In genomic region chr11:73428227-73428626, GRCh38 we compare ENCODE assay signal across 21 cellular contexts.
"Had no signal": no experiment of that assay in that cellular context is flagged by ENCODE, and none has a peak within 500 bp of the region (broad histone marks: within the 10 kb centered on the region; RNA-seq: fewer than 3 reads in every experiment).

No MANE protein-coding gene starts in this region.

- H3K9me3 Mint-ChIP-seq: activated naive CD8-positive, alpha-beta T cell treated with anti-CD3 and anti-CD28 coated beads, Interleukin-2, amount 10 ng/mL, durations not matched to agents 7 days and 5 days; central memory CD8-positive, alpha-beta T cell; natural killer cell treated with Interleukin-12 subunit alpha and Interleukin-12 subunit beta and Interleukin-15 and Interleukin-18, amount 100 ng/mL, for 72 hours; stimulated activated naive CD8-positive, alpha-beta T cell treated with anti-CD3 and anti-CD28 coated beads, Interleukin-15, Interleukin-2, amounts not matched to agents 100 ng/mL and 50 ng/mL, for 24 hours had no signal

- H3K36me3 ChIP-seq: brain microvascular endothelial cell, colonic mucosa, SJSA1, suprapubic skin, vagina had no signal

- H3K9me3 ChIP-seq: colonic mucosa, neutrophil, SJSA1, suprapubic skin, vagina had no signal

- H3K27me3 Mint-ChIP-seq: activated naive CD8-positive, alpha-beta T cell treated with anti-CD3 and anti-CD28 coated beads, Interleukin-2, amount 10 ng/mL, durations not matched to agents 7 days and 5 days; central memory CD8-positive, alpha-beta T cell; natural killer cell treated with Interleukin-12 subunit alpha and Interleukin-12 subunit beta and Interleukin-15 and Interleukin-18, amount 100 ng/mL, for 72 hours; stimulated activated naive CD8-positive, alpha-beta T cell treated with anti-CD3 and anti-CD28 coated beads, Interleukin-15, Interleukin-2, amounts not matched to agents 100 ng/mL and 50 ng/mL, for 24 hours had no signal

- H3K4me3 ChIP-seq: colonic mucosa, lung, SJSA1, suprapubic skin, vagina had no signal

- DNase-seq: activated CD4-positive, alpha-beta T cell treated with anti-CD3 and anti-CD28 coated beads for 4 hours; activated CD8-positive, alpha-beta memory T cell treated with anti-CD3 and anti-CD28 coated beads for 24 hours; activated CD8-positive, alpha-beta memory T cell treated with anti-CD3 and anti-CD28 coated beads, Interleukin-2, amount 50 U/mL, for 48 hours; activated effector memory CD4-positive, alpha-beta T cell treated with anti-CD3 and anti-CD28 coated beads, Interleukin-2, amount 50 U/mL, for 16 hours; activated naive CD8-positive, alpha-beta T cell treated with anti-CD3 and anti-CD28 coated beads, Interleukin-2, amount 10 ng/mL, durations not matched to agents 7 days and 5 days; brain microvascular endothelial cell; colonic mucosa; erythroblast; head of caudate nucleus; kidney; SW 1271; trophoblast cell had no signal

- H3K4me1 ChIP-seq: colonic mucosa, SJSA1, suprapubic skin, vagina had no signal

- ATAC-seq: left lobe of liver; natural killer cell treated with Interleukin-12 subunit alpha and Interleukin-12 subunit beta and Interleukin-15 and Interleukin-18, amount 100 ng/mL, for 72 hours had no signal

- H3K4me3 Mint-ChIP-seq: activated naive CD8-positive, alpha-beta T cell treated with anti-CD3 and anti-CD28 coated beads, Interleukin-2, amount 10 ng/mL, durations not matched to agents 7 days and 5 days; central memory CD8-positive, alpha-beta T cell; natural killer cell treated with Interleukin-12 subunit alpha and Interleukin-12 subunit beta and Interleukin-15 and Interleukin-18, amount 100 ng/mL, for 72 hours; stimulated activated naive CD8-positive, alpha-beta T cell treated with anti-CD3 and anti-CD28 coated beads, Interleukin-15, Interleukin-2, amounts not matched to agents 100 ng/mL and 50 ng/mL, for 24 hours had no signal

- H3K4me1 Mint-ChIP-seq: central memory CD8-positive, alpha-beta T cell had no signal

- H3K27me3 ChIP-seq: brain microvascular endothelial cell, colonic mucosa, neutrophil, SJSA1, suprapubic skin, vagina had no signal

- H3K27ac ChIP-seq: colonic mucosa, neutrophil, SJSA1, suprapubic skin, vagina had no signal

- H3K27ac Mint-ChIP-seq: activated naive CD8-positive, alpha-beta T cell treated with anti-CD3 and anti-CD28 coated beads, Interleukin-2, amount 10 ng/mL, durations not matched to agents 7 days and 5 days; natural killer cell treated with Interleukin-12 subunit alpha and Interleukin-12 subunit beta and Interleukin-15 and Interleukin-18, amount 100 ng/mL, for 72 hours; stimulated activated naive CD8-positive, alpha-beta T cell treated with anti-CD3 and anti-CD28 coated beads, Interleukin-15, Interleukin-2, amounts not matched to agents 100 ng/mL and 50 ng/mL, for 24 hours had no signal

- H3K36me3 Mint-ChIP-seq: natural killer cell treated with Interleukin-12 subunit alpha and Interleukin-12 subunit beta and Interleukin-15 and Interleukin-18, amount 100 ng/mL, for 72 hours had no signal
